Comparison of ENCODE assay signal across 2 cellular contexts in the genomic region with DNA sequence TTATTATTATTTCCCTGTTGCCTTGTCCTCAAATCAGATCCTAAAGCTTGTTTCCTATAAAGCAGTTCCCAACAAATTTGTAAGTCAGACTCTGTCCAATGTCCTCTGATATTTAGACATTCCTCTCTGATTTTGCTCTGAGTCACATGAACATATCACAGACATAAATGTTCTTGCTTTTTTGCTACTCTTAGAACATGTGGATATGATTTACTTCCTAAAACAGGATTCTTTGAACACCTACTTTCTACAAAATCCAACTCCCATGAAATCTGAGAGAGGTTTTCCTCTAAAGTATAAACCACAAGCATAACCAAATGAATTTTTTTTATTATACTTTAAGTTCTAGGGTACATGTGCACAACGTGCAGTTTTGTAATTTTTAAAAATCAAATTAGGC.
TF ChIP-seq lines count a peak whose summit lies in the region.

No MANE protein-coding gene starts in this region.

TF ChIP-seq in IMR-90, 13 proteins besides CTCF, POLR2A, EP300 and RAD21:
- TF ChIP-seq SMC3 (IDR thresholded peaks at IDR 0.05; ENCODE audit: low read depth, low read length) (no peak), MAFK (IDR thresholded peaks at IDR 0.05; ENCODE audit: low read depth, low read length) (no peak), MXI1 (IDR thresholded peaks at IDR 0.05; ENCODE audit: borderline replicate concordance, low read depth, low read length) (no peak), NFE2L2 (IDR thresholded peaks at IDR 0.05; ENCODE audit: low read depth, low read length) (no peak), BHLHE40 (IDR thresholded peaks at IDR 0.05; ENCODE audit: low read depth, low read length) (no peak), RFX5 (IDR thresholded peaks at IDR 0.05; ENCODE audit: low read depth, low read length) (no peak), FOS (IDR thresholded peaks at IDR 0.05; ENCODE audit: low read depth, low read length) (no peak), CEBPB (IDR thresholded peaks at IDR 0.05; ENCODE audit: low read depth, low read length) (no peak), CHD1 (IDR thresholded peaks at IDR 0.05; ENCODE audit: low read depth, low read length) (no peak), MAZ (IDR thresholded peaks at IDR 0.05; ENCODE audit: borderline replicate concordance, low read depth, low read length) (no peak), RCOR1 (IDR thresholded peaks at IDR 0.05; ENCODE audit: insufficient replicate concordance, low read length) (no peak)
- TF ChIP-seq, protein P1, sequence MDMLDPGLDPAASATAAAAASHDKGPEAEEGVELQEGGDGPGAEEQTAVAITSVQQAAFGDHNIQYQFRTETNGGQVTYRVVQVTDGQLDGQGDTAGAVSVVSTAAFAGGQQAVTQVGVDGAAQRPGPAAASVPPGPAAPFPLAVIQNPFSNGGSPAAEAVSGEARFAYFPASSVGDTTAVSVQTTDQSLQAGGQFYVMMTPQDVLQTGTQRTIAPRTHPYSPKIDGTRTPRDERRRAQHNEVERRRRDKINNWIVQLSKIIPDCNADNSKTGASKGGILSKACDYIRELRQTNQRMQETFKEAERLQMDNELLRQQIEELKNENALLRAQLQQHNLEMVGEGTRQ (IDR thresholded peaks at IDR 0.05; ENCODE audit: low read depth, low read length), result no peak
- TF ChIP-seq, protein P2, sequence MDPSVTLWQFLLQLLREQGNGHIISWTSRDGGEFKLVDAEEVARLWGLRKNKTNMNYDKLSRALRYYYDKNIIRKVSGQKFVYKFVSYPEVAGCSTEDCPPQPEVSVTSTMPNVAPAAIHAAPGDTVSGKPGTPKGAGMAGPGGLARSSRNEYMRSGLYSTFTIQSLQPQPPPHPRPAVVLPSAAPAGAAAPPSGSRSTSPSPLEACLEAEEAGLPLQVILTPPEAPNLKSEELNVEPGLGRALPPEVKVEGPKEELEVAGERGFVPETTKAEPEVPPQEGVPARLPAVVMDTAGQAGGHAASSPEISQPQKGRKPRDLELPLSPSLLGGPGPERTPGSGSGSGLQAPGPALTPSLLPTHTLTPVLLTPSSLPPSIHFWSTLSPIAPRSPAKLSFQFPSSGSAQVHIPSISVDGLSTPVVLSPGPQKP (IDR thresholded peaks at IDR 0.05; ENCODE audit: borderline replicate concordance, low read depth, low read length), result no peak
TF ChIP-seq in IMR-90: peak in this region for 0.

TF ChIP-seq in HepG2, 621 proteins besides CTCF, POLR2A, EP300 and RAD21:
- TF ChIP-seq, protein P3, sequence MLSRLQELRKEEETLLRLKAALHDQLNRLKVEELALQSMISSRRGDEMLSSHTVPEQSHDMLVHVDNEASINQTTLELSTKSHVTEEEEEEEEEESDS (CRISPR knock-in tag; IDR thresholded peaks at IDR 0.05; ENCODE audit: borderline replicate concordance), result no peak
- TF ChIP-seq ARNTL (CRISPR knock-in tag; IDR thresholded peaks at IDR 0.05) (no peak), GZF1 (CRISPR knock-in tag; IDR thresholded peaks at IDR 0.05) (no peak), ATF7-NPFF (CRISPR knock-in tag; IDR thresholded peaks at IDR 0.05; ENCODE audit: low read depth) (no peak), STAT5B (CRISPR knock-in tag; IDR thresholded peaks at IDR 0.05) (no peak), AGO1 (IDR thresholded peaks at IDR 0.05; ENCODE audit: low read depth, low read length, poor library complexity, severe bottlenecking) (no peak), MAFF (IDR thresholded peaks at IDR 0.05; ENCODE audit: low read depth, low read length) (no peak), ZNF83 (CRISPR knock-in tag; IDR thresholded peaks at IDR 0.05; ENCODE audit: borderline replicate concordance) (no peak), BHLHE40 (IDR thresholded peaks at IDR 0.05; ENCODE audit: low read length) (no peak), HNRNPUL1 (IDR thresholded peaks at IDR 0.05; ENCODE audit: low read depth, low read length) (no peak), POLR2AphosphoS2 (IDR thresholded peaks at IDR 0.05; ENCODE audit: low read depth, low read length) (no peak), ZKSCAN5 (CRISPR knock-in tag; IDR thresholded peaks at IDR 0.05) (no peak), RAD51 (IDR thresholded peaks at IDR 0.05; ENCODE audit: borderline replicate concordance) (no peak), ZNF143 (CRISPR knock-in tag; IDR thresholded peaks at IDR 0.05) (no peak)
- TF ChIP-seq, protein P4, sequence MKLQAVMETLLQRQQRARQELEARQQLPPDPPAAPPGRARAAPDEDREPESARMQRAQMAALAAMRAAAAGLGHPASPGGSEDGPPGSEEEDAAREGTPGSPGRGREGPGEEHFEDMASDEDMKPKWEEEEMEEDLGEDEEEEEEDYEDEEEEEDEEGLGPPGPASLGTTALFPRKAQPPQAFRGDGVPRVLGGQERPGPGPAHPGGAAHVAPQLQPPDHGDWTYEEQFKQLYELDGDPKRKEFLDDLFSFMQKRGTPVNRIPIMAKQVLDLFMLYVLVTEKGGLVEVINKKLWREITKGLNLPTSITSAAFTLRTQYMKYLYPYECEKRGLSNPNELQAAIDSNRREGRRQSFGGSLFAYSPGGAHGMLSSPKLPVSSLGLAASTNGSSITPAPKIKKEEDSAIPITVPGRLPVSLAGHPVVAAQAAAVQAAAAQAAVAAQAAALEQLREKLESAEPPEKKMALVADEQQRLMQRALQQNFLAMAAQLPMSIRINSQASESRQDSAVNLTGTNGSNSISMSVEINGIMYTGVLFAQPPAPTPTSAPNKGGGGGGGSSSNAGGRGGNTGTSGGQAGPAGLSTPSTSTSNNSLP (IDR thresholded peaks at IDR 0.05; ENCODE audit: low read depth, low read length), result no peak
- TF ChIP-seq, protein P5, sequence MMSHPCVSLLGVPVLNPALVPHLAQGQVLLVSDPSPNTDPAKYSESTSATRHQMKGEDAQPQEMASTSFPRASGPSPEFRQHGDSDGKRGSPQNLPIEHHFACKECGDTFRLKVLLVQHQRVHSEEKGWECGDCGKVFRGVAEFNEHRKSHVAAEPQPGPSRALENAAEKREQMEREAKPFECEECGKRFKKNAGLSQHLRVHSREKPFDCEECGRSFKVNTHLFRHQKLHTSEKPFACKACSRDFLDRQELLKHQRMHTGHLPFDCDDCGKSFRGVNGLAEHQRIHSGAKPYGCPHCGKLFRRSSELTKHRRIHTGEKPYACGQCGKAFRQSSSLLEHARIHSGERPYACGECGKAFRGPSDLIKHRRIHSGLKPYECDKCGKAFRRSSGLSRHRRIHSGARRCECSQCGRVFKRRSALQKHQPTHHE (CRISPR knock-in tag; IDR thresholded peaks at IDR 0.05; ENCODE audit: borderline replicate concordance), result no peak
- TF ChIP-seq, protein P6, sequence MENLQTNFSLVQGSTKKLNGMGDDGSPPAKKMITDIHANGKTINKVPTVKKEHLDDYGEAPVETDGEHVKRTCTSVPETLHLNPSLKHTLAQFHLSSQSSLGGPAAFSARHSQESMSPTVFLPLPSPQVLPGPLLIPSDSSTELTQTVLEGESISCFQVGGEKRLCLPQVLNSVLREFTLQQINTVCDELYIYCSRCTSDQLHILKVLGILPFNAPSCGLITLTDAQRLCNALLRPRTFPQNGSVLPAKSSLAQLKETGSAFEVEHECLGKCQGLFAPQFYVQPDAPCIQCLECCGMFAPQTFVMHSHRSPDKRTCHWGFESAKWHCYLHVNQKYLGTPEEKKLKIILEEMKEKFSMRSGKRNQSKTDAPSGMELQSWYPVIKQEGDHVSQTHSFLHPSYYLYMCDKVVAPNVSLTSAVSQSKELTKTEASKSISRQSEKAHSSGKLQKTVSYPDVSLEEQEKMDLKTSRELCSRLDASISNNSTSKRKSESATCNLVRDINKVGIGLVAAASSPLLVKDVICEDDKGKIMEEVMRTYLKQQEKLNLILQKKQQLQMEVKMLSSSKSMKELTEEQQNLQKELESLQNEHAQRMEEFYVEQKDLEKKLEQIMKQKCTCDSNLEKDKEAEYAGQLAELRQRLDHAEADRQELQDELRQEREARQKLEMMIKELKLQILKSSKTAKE (CRISPR knock-in tag; IDR thresholded peaks at IDR 0.05; ENCODE audit: borderline replicate concordance), result no peak
- TF ChIP-seq, protein P7, sequence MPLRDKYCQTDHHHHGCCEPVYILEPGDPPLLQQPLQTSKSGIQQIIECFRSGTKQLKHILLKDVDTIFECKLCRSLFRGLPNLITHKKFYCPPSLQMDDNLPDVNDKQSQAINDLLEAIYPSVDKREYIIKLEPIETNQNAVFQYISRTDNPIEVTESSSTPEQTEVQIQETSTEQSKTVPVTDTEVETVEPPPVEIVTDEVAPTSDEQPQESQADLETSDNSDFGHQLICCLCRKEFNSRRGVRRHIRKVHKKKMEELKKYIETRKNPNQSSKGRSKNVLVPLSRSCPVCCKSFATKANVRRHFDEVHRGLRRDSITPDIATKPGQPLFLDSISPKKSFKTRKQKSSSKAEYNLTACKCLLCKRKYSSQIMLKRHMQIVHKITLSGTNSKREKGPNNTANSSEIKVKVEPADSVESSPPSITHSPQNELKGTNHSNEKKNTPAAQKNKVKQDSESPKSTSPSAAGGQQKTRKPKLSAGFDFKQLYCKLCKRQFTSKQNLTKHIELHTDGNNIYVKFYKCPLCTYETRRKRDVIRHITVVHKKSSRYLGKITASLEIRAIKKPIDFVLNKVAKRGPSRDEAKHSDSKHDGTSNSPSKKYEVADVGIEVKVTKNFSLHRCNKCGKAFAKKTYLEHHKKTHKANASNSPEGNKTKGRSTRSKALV (CRISPR knock-in tag; IDR thresholded peaks at IDR 0.05), result no peak
